Comparison of ENCODE assay signal across 8 cellular contexts in the genomic region with DNA sequence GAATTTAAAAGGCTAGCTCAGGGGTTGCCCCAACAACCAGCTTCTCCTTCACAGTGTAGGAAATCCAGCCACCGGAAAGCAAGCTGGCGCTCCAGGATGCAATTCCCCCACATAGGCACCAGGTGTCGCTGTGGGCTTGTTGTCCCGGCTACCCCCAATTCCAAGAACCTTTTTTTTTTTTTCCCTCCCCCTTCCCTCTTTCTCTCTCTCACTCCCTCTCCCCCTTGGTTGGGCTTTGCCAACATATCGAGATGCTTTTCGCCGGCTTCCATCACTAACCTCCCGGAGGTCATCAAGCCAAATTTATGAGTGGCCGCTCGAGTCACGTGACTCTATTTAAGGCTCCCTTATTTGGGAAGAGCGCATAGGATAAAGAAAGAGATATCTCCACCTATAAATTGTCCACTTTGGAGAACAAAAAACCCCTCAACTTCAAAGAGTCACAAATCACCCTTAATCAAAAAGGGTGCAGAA.
A peak's percentile ranks its signal among the peaks of the same experiment; 100 is the strongest.
DNase-seq lines count a peak whose midpoint lies in the region; ATAC-seq and FAIRE-seq lines count a peak whose summit lies in the region.

A gene (plus strand): TSS at position 424 of the 474 bp plus-strand sequence. CDS start 73 bp downstream, outside the sequence.

- ATAC-seq in GM21737 (IDR thresholded peaks at IDR 0.05; ENCODE audit: unreplicated experiment) = no peak

- peak; percentile 91 for FAIRE-seq in GM18507 (lab: Jason Lieb, UNC)

- DNase-seq in ACHN (peak; percentile 89), GM18507 (ENCODE audit: extremely low spot score, insufficient read length, low read depth) (peak; percentile 63), NCI-H345 treated with DMSO at 0.1 percent for 48 hours (lab: John Stamatoyannopoulos, UW; ENCODE audit: unreplicated experiment) (peak; percentile 56), midbrain (lab: John Stamatoyannopoulos, UW) (peak; percentile 49)
- DNase-seq in activated CD4-positive, alpha-beta T cell treated with anti-CD3 and anti-CD28 coated beads for 48 hours = peak; percentile 77
- DNase-seq in effector CD8-positive, alpha-beta T cell (lab: John Stamatoyannopoulos, UW) = peak; percentile 46
- peak; percentile 28 for DNase-seq in stimulated activated CD8-positive, alpha-beta memory T cell treated with anti-CD3 and anti-CD28 coated beads, Interleukin-7, amount 100 ng/mL, for 24 hours (ENCODE audit: low read depth)

- in situ Hi-C loops in ACHN (cut with HindIII; ENCODE audit: low pct_ligation_motif_present, low pct_unique_long_range_greater_than_20kb, low sequenced_read_pairs) = no loop called here

Comparison
In these comparisons a context has a peak if more than half of its experiments do, and no peak if none do; other contexts are left out.
1. DNase-seq: peak in every context shown above with its lines; median percentile 89 in ACHN; 77 in activated CD4-positive, alpha-beta T cell treated with anti-CD3 and anti-CD28 coated beads for 48 hours; 63 in GM18507; 56 in NCI-H345 treated with DMSO at 0.1 percent for 48 hours; 49 in midbrain; 46 in effector CD8-positive, alpha-beta T cell; 28 in stimulated activated CD8-positive, alpha-beta memory T cell treated with anti-CD3 and anti-CD28 coated beads, Interleukin-7, amount 100 ng/mL, for 24 hours.